ENCODE assay signal across 11 cellular contexts in genomic region chr15:59173194-59173593, GRCh38. TPM values are rescaled to one million over a fixed set of nuclear protein-coding genes. Genes with fewer than 3 reads are reported as not detected.
"Had no signal": no experiment of that assay in that cellular context is flagged by ENCODE, and none has a peak within 500 bp of the region (broad histone marks: within the 10 kb centered on the region; RNA-seq: fewer than 3 reads in every experiment).

No MANE protein-coding gene starts in this region.

- FAIRE-seq: HepG2 had no signal

- H3K27ac ChIP-seq: GM23248, HL-60 had no signal

- H3K9me3 ChIP-seq: HAP-1 had no signal

- H2AFZ ChIP-seq: GM23248 had no signal

- ATAC-seq: HCT116, HepG2 had no signal

- DNase-seq: GOT3, H7, KG1 had no signal

- H3K36me3 ChIP-seq: HAP-1 had no signal

- H3K4me3 ChIP-seq: GM23248, HAP-1 had no signal

- H3K9ac ChIP-seq: GM23248 had no signal

RNA-seq across cellular contexts. Expression of gene LDHAL6B, which starts 33.4 kb away (rescaled TPM):
- total RNA-seq: GM23248, H4, H7, HepG2, HT1080 had no signal
- polyA plus RNA-seq: HepG2, IgD-negative memory B cell had no signal
